Comparison of ENCODE assay signal across 1 cellular context in the genomic region with DNA sequence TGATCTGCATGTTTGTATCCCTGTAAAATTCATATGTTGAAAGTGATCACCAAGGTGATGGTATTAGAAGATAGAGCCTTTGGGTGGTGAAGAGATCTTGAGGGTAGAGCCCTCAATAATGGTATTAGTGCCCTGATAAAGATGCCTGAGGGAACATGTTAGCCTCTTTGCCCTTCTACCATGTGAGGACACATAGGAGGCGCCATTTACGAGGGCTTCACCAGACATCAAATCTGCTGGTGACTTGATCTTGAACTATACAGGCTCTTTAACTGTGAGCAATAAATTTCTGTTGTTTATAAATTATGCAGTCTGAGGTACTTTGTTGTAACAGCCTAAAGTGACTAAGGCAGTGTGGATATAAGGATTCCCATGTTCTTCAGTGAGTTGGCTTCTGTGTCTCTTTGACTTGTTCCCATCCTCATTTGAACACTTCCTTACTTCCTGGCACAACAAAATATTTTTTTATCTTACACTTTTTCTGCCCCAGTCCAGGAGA.
TF ChIP-seq lines count a peak whose summit lies in the region.

No MANE protein-coding gene starts in this region.

TF ChIP-seq in GM23338, 12 proteins besides CTCF, POLR2A, EP300 and RAD21 (continued from another document):
- TF ChIP-seq, protein P1, sequence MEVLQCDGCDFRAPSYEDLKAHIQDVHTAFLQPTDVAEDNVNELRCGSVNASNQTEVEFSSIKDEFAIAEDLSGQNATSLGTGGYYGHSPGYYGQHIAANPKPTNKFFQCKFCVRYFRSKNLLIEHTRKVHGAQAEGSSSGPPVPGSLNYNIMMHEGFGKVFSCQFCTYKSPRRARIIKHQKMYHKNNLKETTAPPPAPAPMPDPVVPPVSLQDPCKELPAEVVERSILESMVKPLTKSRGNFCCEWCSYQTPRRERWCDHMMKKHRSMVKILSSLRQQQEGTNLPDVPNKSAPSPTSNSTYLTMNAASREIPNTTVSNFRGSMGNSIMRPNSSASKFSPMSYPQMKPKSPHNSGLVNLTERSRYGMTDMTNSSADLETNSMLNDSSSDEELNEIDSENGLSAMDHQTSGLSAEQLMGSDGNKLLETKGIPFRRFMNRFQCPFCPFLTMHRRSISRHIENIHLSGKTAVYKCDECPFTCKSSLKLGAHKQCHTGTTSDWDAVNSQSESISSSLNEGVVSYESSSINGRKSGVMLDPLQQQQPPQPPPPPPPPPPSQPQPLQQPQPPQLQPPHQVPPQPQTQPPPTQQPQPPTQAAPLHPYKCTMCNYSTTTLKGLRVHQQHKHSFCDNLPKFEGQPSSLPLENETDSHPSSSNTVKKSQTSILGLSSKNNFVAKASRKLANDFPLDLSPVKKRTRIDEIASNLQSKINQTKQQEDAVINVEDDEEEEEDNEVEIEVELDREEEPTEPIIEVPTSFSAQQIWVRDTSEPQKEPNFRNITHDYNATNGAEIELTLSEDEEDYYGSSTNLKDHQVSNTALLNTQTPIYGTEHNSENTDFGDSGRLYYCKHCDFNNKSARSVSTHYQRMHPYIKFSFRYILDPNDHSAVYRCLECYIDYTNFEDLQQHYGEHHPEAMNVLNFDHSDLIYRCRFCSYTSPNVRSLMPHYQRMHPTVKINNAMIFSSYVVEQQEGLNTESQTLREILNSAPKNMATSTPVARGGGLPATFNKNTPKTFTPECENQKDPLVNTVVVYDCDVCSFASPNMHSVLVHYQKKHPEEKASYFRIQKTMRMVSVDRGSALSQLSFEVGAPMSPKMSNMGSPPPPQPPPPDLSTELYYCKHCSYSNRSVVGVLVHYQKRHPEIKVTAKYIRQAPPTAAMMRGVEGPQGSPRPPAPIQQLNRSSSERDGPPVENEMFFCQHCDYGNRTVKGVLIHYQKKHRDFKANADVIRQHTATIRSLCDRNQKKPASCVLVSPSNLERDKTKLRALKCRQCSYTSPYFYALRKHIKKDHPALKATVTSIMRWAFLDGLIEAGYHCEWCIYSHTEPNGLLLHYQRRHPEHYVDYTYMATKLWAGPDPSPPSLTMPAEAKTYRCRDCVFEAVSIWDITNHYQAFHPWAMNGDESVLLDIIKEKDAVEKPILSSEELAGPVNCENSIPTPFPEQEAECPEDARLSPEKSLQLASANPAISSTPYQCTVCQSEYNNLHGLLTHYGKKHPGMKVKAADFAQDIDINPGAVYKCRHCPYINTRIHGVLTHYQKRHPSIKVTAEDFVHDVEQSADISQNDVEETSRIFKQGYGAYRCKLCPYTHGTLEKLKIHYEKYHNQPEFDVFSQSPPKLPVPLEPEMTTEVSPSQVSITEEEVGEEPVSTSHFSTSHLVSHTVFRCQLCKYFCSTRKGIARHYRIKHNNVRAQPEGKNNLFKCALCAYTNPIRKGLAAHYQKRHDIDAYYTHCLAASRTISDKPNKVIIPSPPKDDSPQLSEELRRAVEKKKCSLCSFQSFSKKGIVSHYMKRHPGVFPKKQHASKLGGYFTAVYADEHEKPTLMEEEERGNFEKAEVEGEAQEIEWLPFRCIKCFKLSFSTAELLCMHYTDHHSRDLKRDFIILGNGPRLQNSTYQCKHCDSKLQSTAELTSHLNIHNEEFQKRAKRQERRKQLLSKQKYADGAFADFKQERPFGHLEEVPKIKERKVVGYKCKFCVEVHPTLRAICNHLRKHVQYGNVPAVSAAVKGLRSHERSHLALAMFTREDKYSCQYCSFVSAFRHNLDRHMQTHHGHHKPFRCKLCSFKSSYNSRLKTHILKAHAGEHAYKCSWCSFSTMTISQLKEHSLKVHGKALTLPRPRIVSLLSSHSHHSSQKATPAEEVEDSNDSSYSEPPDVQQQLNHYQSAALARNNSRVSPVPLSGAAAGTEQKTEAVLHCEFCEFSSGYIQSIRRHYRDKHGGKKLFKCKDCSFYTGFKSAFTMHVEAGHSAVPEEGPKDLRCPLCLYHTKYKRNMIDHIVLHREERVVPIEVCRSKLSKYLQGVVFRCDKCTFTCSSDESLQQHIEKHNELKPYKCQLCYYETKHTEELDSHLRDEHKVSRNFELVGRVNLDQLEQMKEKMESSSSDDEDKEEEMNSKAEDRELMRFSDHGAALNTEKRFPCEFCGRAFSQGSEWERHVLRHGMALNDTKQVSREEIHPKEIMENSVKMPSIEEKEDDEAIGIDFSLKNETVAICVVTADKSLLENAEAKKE (CRISPR knock-in tag; IDR thresholded peaks at IDR 0.05): no peak
- TF ChIP-seq STAT1 (IDR thresholded peaks at IDR 0.05; ENCODE audit: unreplicated experiment) (no peak), ZNF114 (CRISPR knock-in tag; IDR thresholded peaks at IDR 0.05) (no peak), EZH2 (IDR thresholded peaks at IDR 0.05; ENCODE audit: low read depth, unreplicated experiment) (no peak), POLR2AphosphoS5 (IDR thresholded peaks at IDR 0.05; ENCODE audit: low read depth) (no peak), EZH2phosphoT487 (IDR thresholded peaks at IDR 0.05; ENCODE audit: unreplicated experiment) (no peak), ZNF331 (CRISPR knock-in tag; IDR thresholded peaks at IDR 0.05; ENCODE audit: low read depth) (no peak), CREB1 (CRISPR knock-in tag; IDR thresholded peaks at IDR 0.05; ENCODE audit: low read depth) (no peak), NANOG (IDR thresholded peaks at IDR 0.05; ENCODE audit: borderline replicate concordance) (no peak)
- TF ChIP-seq, protein P2, sequence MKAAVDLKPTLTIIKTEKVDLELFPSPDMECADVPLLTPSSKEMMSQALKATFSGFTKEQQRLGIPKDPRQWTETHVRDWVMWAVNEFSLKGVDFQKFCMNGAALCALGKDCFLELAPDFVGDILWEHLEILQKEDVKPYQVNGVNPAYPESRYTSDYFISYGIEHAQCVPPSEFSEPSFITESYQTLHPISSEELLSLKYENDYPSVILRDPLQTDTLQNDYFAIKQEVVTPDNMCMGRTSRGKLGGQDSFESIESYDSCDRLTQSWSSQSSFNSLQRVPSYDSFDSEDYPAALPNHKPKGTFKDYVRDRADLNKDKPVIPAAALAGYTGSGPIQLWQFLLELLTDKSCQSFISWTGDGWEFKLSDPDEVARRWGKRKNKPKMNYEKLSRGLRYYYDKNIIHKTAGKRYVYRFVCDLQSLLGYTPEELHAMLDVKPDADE (IDR thresholded peaks at IDR 0.05): no peak
- TF ChIP-seq, protein P3, sequence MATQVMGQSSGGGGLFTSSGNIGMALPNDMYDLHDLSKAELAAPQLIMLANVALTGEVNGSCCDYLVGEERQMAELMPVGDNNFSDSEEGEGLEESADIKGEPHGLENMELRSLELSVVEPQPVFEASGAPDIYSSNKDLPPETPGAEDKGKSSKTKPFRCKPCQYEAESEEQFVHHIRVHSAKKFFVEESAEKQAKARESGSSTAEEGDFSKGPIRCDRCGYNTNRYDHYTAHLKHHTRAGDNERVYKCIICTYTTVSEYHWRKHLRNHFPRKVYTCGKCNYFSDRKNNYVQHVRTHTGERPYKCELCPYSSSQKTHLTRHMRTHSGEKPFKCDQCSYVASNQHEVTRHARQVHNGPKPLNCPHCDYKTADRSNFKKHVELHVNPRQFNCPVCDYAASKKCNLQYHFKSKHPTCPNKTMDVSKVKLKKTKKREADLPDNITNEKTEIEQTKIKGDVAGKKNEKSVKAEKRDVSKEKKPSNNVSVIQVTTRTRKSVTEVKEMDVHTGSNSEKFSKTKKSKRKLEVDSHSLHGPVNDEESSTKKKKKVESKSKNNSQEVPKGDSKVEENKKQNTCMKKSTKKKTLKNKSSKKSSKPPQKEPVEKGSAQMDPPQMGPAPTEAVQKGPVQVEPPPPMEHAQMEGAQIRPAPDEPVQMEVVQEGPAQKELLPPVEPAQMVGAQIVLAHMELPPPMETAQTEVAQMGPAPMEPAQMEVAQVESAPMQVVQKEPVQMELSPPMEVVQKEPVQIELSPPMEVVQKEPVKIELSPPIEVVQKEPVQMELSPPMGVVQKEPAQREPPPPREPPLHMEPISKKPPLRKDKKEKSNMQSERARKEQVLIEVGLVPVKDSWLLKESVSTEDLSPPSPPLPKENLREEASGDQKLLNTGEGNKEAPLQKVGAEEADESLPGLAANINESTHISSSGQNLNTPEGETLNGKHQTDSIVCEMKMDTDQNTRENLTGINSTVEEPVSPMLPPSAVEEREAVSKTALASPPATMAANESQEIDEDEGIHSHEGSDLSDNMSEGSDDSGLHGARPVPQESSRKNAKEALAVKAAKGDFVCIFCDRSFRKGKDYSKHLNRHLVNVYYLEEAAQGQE (IDR thresholded peaks at IDR 0.05; ENCODE audit: unreplicated experiment): no peak
